22 cellular contexts compared by ENCODE assay signal in the genomic region with DNA sequence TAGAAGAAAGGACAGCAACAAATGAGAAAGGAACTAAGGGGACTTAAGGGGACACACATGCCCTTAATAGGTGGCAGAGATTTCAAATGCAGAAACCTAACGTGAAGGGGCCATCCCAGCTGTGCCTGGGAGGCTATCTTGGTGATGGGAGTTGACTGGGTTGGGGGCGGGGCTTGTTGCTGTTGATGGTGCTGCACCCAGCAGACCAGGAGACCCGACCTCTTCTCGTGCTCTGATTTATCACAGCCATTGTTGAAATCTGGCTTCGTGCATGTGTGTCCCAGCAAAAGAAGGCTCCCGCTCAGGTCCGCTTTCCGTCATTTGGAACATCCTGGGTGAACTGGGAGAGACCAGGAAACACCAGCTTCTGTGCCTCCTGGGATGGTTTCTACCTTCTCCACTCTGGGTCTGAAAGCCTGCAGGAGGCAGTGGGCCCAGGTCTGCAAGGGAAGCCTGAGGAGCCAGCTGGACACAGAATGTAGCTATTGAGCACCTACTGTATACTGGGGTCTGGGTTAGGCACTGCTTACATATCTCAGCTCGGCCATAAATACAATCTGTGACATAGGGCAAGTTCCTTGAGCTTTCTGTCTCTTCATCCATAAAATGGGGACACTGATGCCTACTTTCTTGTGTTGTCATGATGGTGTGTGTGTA. TPM values are rescaled to one million over a fixed set of nuclear protein-coding genes. Genes with fewer than 3 reads are reported as not detected.
DNase-seq lines count a peak whose midpoint lies in the region; ATAC-seq and TF ChIP-seq lines count a peak whose summit lies in the region.
"Had no signal": no experiment of that assay in that cellular context is flagged by ENCODE, and none has a peak within 500 bp of the region (broad histone marks: within the 10 kb centered on the region; RNA-seq: fewer than 3 reads in every experiment).

No MANE protein-coding gene starts in this region.

- no peak for TF ChIP-seq CTCF in GM23338 (conservative IDR thresholded peaks at IDR 0.05; ENCODE audit: low read depth in 2 of 2)
- no peak for TF ChIP-seq CTCF in KMS-11 (conservative IDR thresholded peaks at IDR 0.05; ENCODE audit: low read depth, low read length)
- TF ChIP-seq CTCF in brain (conservative IDR thresholded peaks at IDR 0.05), result no peak
- TF ChIP-seq CTCF in neural crest cell (conservative IDR thresholded peaks at IDR 0.05), result no peak

- H3K36me3 ChIP-seq in GM23338 (ENCODE audit: insufficient read depth) (no peaks in the 10 kb centered on the region), KMS-11 (ENCODE audit: insufficient read depth) (no peaks in the 10 kb centered on the region)
- H3K36me3 ChIP-seq: MG63 had no signal

- ATAC-seq in GM23338 (peak; percentile 34; the same call in 1 of the 3 replicates), GM18870 (IDR thresholded peaks at IDR 0.05; ENCODE audit: unreplicated experiment) (no peak)
- ATAC-seq: A549, HCT116, PC-3 had no signal

- H3K4me1 ChIP-seq in GM23338 (ENCODE audit: insufficient read depth), result peaks cover 9% of the 10 kb centered on the region
- peaks cover 100% of the 10 kb centered on the region for H3K4me1 ChIP-seq in KMS-11 (ENCODE audit: low read depth, poor library complexity, severe bottlenecking)

- H3K27ac ChIP-seq in GM23338 (ENCODE audit: low read depth) (no peak overlapping the region), KMS-11 (no peak overlapping the region; the same call in 1 of the 2 replicates)

- H3K9me3 Mint-ChIP-seq in GM23338 (no peaks in the 10 kb centered on the region), brain (no peaks in the 10 kb centered on the region), neural crest cell (no peaks in the 10 kb centered on the region)
- H3K9me3 Mint-ChIP-seq: CD8-positive, alpha-beta memory T cell had no signal

- H3K4me2 ChIP-seq in GM23338, result no peak overlapping the region
- peak overlapping the region; percentile 92; the same call in 1 of the 2 replicates for H3K4me2 ChIP-seq in KMS-11
- H3K4me2 ChIP-seq: A549 had no signal

- H4K20me1 ChIP-seq in GM23338 (replicated peaks; ENCODE audit: insufficient read depth) (no peaks in the 10 kb centered on the region), KMS-11 (ENCODE audit: insufficient read depth) (no peaks in the 10 kb centered on the region)

- H3K4me3 ChIP-seq in GM23338 (no peak overlapping the region), KMS-11 (IDR thresholded peaks at IDR 0.05; ENCODE audit: insufficient read depth, low read depth, low read length) (no peak overlapping the region)
- H3K4me3 ChIP-seq: A549, MG63, SJSA1 had no signal

- H2AFZ ChIP-seq in GM23338, result peak overlapping the region; percentile 28; the same call in 1 of the 2 replicates
- no peak overlapping the region for H2AFZ ChIP-seq in KMS-11 (ENCODE audit: low read depth)

- DNase-seq in GM23338 (ENCODE audit: low spot score) (no peak), neural crest cell (ENCODE audit: low read depth, low spot score) (no peak), HT-29 (ENCODE audit: low spot score) (no peak), Kasumi-1 (lab: John Stamatoyannopoulos, UW) (no peak)
- DNase-seq: AML-193; Calu3; CD8-positive, alpha-beta memory T cell; DND-41; MG63; NCI-H2029; NCI-H446; NCI-H524 treated with DMSO at 0.1 percent for 48 hours; NCI-H82; NK-92 treated with Interleukin-12 subunit alpha and Interleukin-12 subunit beta, amount 100 ng/mL, for 24 hours; PC-3; Right ventricle myocardium superior had no signal

- H3K27ac Mint-ChIP-seq in GM23338 (no peak overlapping the region), brain (peak overlapping the region in 3 of 5 experiments; percentile 60 to 88 (median 67)), neural crest cell (ENCODE audit: unreplicated experiment) (peak overlapping the region; percentile 43)
- H3K27ac Mint-ChIP-seq: CD8-positive, alpha-beta memory T cell had no signal

- no peaks in the 10 kb centered on the region for H3F3A ChIP-seq in GM23338 (replicated peaks; ENCODE audit: low read depth)

- H3K4me3 Mint-ChIP-seq in GM23338, result no peak overlapping the region
- H3K4me3 Mint-ChIP-seq in brain, result no peak overlapping the region
- H3K4me3 Mint-ChIP-seq in neural crest cell, result no peak overlapping the region
- H3K4me3 Mint-ChIP-seq: CD8-positive, alpha-beta memory T cell had no signal

- H3K9ac ChIP-seq in KMS-11, result no peak overlapping the region

- H3K79me2 ChIP-seq in GM23338 (replicated peaks; ENCODE audit: insufficient read depth) (no peaks in the 10 kb centered on the region), KMS-11 (ENCODE audit: insufficient read depth, low read depth) (peaks cover 77% of the 10 kb centered on the region)

- H3K4me1 Mint-ChIP-seq in GM23338 (peaks cover 34% of the 10 kb centered on the region), brain (peaks cover 62% of the 10 kb centered on the region), neural crest cell (no peaks in the 10 kb centered on the region)

- H3K27me3 ChIP-seq in GM23338 (ENCODE audit: insufficient read depth) (no peaks in the 10 kb centered on the region), KMS-11 (ENCODE audit: insufficient read depth, low read depth) (no peaks in the 10 kb centered on the region)
- H3K27me3 ChIP-seq: MG63, SJSA1 had no signal

- no peaks in the 10 kb centered on the region for H3K9me2 ChIP-seq in GM23338 (ENCODE audit: insufficient read depth)

- H3K27me3 Mint-ChIP-seq in GM23338 (ENCODE audit: insufficient read depth, low read depth, poor library complexity) (peaks cover 6% of the 10 kb centered on the region), brain (peaks cover 3% of the 10 kb centered on the region), neural crest cell (ENCODE audit: low read depth) (no peaks in the 10 kb centered on the region)

- H3K36me3 Mint-ChIP-seq in GM23338 (ENCODE audit: low read depth) (no peaks in the 10 kb centered on the region), brain (no peaks in the 10 kb centered on the region), neural crest cell (ENCODE audit: low read depth) (no peaks in the 10 kb centered on the region)
- H3K36me3 Mint-ChIP-seq: CD8-positive, alpha-beta memory T cell had no signal

TF ChIP-seq in GM23338, 12 proteins besides CTCF, POLR2A, EP300 and RAD21 (continues in another document):
- TF ChIP-seq STAT1 (IDR thresholded peaks at IDR 0.05; ENCODE audit: unreplicated experiment) (no peak), JUNB (IDR thresholded peaks at IDR 0.05; ENCODE audit: unreplicated experiment) (no peak), NANOG (IDR thresholded peaks at IDR 0.05; ENCODE audit: borderline replicate concordance) (no peak), CREB1 (CRISPR knock-in tag; IDR thresholded peaks at IDR 0.05; ENCODE audit: low read depth) (no peak), EZH2 (IDR thresholded peaks at IDR 0.05; ENCODE audit: low read depth, unreplicated experiment) (no peak), ZNF114 (CRISPR knock-in tag; IDR thresholded peaks at IDR 0.05) (no peak)
- TF ChIP-seq, protein P1, sequence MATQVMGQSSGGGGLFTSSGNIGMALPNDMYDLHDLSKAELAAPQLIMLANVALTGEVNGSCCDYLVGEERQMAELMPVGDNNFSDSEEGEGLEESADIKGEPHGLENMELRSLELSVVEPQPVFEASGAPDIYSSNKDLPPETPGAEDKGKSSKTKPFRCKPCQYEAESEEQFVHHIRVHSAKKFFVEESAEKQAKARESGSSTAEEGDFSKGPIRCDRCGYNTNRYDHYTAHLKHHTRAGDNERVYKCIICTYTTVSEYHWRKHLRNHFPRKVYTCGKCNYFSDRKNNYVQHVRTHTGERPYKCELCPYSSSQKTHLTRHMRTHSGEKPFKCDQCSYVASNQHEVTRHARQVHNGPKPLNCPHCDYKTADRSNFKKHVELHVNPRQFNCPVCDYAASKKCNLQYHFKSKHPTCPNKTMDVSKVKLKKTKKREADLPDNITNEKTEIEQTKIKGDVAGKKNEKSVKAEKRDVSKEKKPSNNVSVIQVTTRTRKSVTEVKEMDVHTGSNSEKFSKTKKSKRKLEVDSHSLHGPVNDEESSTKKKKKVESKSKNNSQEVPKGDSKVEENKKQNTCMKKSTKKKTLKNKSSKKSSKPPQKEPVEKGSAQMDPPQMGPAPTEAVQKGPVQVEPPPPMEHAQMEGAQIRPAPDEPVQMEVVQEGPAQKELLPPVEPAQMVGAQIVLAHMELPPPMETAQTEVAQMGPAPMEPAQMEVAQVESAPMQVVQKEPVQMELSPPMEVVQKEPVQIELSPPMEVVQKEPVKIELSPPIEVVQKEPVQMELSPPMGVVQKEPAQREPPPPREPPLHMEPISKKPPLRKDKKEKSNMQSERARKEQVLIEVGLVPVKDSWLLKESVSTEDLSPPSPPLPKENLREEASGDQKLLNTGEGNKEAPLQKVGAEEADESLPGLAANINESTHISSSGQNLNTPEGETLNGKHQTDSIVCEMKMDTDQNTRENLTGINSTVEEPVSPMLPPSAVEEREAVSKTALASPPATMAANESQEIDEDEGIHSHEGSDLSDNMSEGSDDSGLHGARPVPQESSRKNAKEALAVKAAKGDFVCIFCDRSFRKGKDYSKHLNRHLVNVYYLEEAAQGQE (IDR thresholded peaks at IDR 0.05; ENCODE audit: unreplicated experiment), result no peak

RNA-seq across cellular contexts. Expression of a gene that starts 32.1 kb away (rescaled TPM):
- 0.54 and 1.5 TPM in 2 replicates for total RNA-seq in GM23338 (2014; rRNA removed; shearing (Covaris generic))
- polyA plus RNA-seq in GM23338 (2016; fragmentation: Nextera tagmentation; extraction: Ambion mirVana), result 1.3 and 1.4 TPM in 2 replicates
- polyA plus RNA-seq in brain (ENCODE audit: insufficient read depth, low read depth, low replicate concordance), result 39.5 TPM
- 3.3 and 4.1 TPM in 2 replicates for total RNA-seq in neural crest cell
- total RNA-seq in HT-29 (2014; rRNA removed; shearing (Covaris generic)), result 0.18 and 1.9 TPM in 2 replicates
- total RNA-seq: Calu3 had no signal
